ENCODE assay signal across 11 cellular contexts in genomic region chr9:117232991-117233390, GRCh38.
DNase-seq lines count a peak whose midpoint lies in the region; ATAC-seq and TF ChIP-seq lines count a peak whose summit lies in the region.
"Had no signal": no experiment of that assay in that cellular context is flagged by ENCODE, and none has a peak within 500 bp of the region (broad histone marks: within the 10 kb centered on the region; RNA-seq: fewer than 3 reads in every experiment).

No MANE protein-coding gene starts in this region.

- POLR2A ChIA-PET in naive thymus-derived CD4-positive, alpha-beta T cell (lab: Charles Lee): no interaction called here

- H3K9me3 ChIP-seq in WERI-Rb-1 (ENCODE audit: severe bottlenecking) (no peaks in the 10 kb centered on the region), ascending aorta (no peaks in the 10 kb centered on the region)
- H3K9me3 ChIP-seq in naive thymus-derived CD4-positive, alpha-beta T cell (ENCODE audit: control insufficient read depth in 2 of 3, low read length in 3 of 3): no peaks in the 10 kb centered on the region

- peak overlapping the region; percentile 69 for H3K4me3 Mint-ChIP-seq in glutamatergic neuron (ENCODE audit: unreplicated experiment)
- no peak overlapping the region for H3K4me3 Mint-ChIP-seq in naive thymus-derived CD4-positive, alpha-beta T cell
- H3K4me3 Mint-ChIP-seq: CD14-positive monocyte, GM23338 had no signal

- DNase-seq in G401 (ENCODE audit: low spot score) (peak; percentile 95), NCI-H524 (lab: John Stamatoyannopoulos, UW) (peak; percentile 57 to 83), WERI-Rb-1 (peak; percentile 52), glutamatergic neuron (no peak), NOMO-1 treated with dmso at 0.1 percent for 144 hours (lab: John Stamatoyannopoulos, UW; ENCODE audit: unreplicated experiment) (no peak), ascending aorta (ENCODE audit: low spot score in 2 of 2) (no peak)
- DNase-seq in naive thymus-derived CD4-positive, alpha-beta T cell: no peak
- DNase-seq: H7 had no signal

- TF ChIP-seq CTCF in WERI-Rb-1 (IDR thresholded peaks at IDR 0.05; ENCODE audit: low read depth, low read length) (no peak), glutamatergic neuron (IDR thresholded peaks at IDR 0.05; ENCODE audit: partially characterized antibody, unreplicated experiment) (no peak), ascending aorta (IDR thresholded peaks at IDR 0.05) (no peak)

- H3K27ac Mint-ChIP-seq in glutamatergic neuron (ENCODE audit: unreplicated experiment): peak overlapping the region; percentile 97
- no peak overlapping the region for H3K27ac Mint-ChIP-seq in naive thymus-derived CD4-positive, alpha-beta T cell
- H3K27ac Mint-ChIP-seq: GM23338 had no signal

- H3K27me3 ChIP-seq in WERI-Rb-1 (ENCODE audit: insufficient read depth, low read depth, severe bottlenecking) (no peaks in the 10 kb centered on the region), ascending aorta (no peaks in the 10 kb centered on the region)
- H3K27me3 ChIP-seq in naive thymus-derived CD4-positive, alpha-beta T cell (ENCODE audit: control insufficient read depth in 2 of 2, insufficient read depth in 2 of 2, low read length in 2 of 2): no peaks in the 10 kb centered on the region

- H3K27me3 Mint-ChIP-seq in glutamatergic neuron (ENCODE audit: unreplicated experiment): peaks cover 14% of the 10 kb centered on the region
- peaks cover 0 to 5% (median 0%) of the 10 kb centered on the region in 5 donors for H3K27me3 Mint-ChIP-seq in naive thymus-derived CD4-positive, alpha-beta T cell

- H3K27ac ChIP-seq in WERI-Rb-1: peak overlapping the region; percentile 78
- H3K27ac ChIP-seq in naive thymus-derived CD4-positive, alpha-beta T cell (ENCODE audit: low read depth, low read length): no peak overlapping the region
- H3K27ac ChIP-seq in ascending aorta: no peak overlapping the region
- H3K27ac ChIP-seq: HL-60 had no signal

- intact Hi-C loops in naive thymus-derived CD4-positive, alpha-beta T cell (cut with micrococcal nuclease): no loop called here
- intact Hi-C loops in ascending aorta (cut with DNase I): no loop called here

- H3K36me3 ChIP-seq in WERI-Rb-1 (peaks cover 8% of the 10 kb centered on the region), ascending aorta (no peaks in the 10 kb centered on the region)
- no peaks in the 10 kb centered on the region for H3K36me3 ChIP-seq in naive thymus-derived CD4-positive, alpha-beta T cell (ENCODE audit: control insufficient read depth in 2 of 3, insufficient read depth in 3 of 3, low read length in 3 of 3)

- H3K4me1 ChIP-seq in naive thymus-derived CD4-positive, alpha-beta T cell (ENCODE audit: control insufficient read depth in 2 of 2, insufficient read depth in 2 of 2, low read length in 2 of 2): no peaks in the 10 kb centered on the region
- no peaks in the 10 kb centered on the region for H3K4me1 ChIP-seq in ascending aorta

- peaks cover 35% of the 10 kb centered on the region for H3K4me1 Mint-ChIP-seq in glutamatergic neuron (ENCODE audit: low read depth, unreplicated experiment)
- H3K4me1 Mint-ChIP-seq in naive thymus-derived CD4-positive, alpha-beta T cell: no peaks in the 10 kb centered on the region
- H3K4me1 Mint-ChIP-seq: CD14-positive monocyte, GM23338 had no signal

- no peak overlapping the region for H3K4me3 ChIP-seq in WERI-Rb-1 (ENCODE audit: low read depth, low read length)
- H3K4me3 ChIP-seq in naive thymus-derived CD4-positive, alpha-beta T cell (ENCODE audit: low read length): no peak overlapping the region
- no peak overlapping the region for H3K4me3 ChIP-seq in ascending aorta
- H3K4me3 ChIP-seq: GM23338 had no signal

- H3K36me3 Mint-ChIP-seq in glutamatergic neuron (ENCODE audit: unreplicated experiment): no peaks in the 10 kb centered on the region
- peaks cover 0 to 4% (median 0%) of the 10 kb centered on the region in 5 donors for H3K36me3 Mint-ChIP-seq in naive thymus-derived CD4-positive, alpha-beta T cell
- H3K36me3 Mint-ChIP-seq: CD14-positive monocyte had no signal

- ATAC-seq in naive thymus-derived CD4-positive, alpha-beta T cell: no peak
- ATAC-seq: GM23338 had no signal

- CTCF ChIA-PET in naive thymus-derived CD4-positive, alpha-beta T cell (lab: Charles Lee): no interaction called here

- H3K9me3 Mint-ChIP-seq in glutamatergic neuron (ENCODE audit: unreplicated experiment): peaks cover 10% of the 10 kb centered on the region
- peaks cover 0 to 10% (median 5%) of the 10 kb centered on the region in 11 donors for H3K9me3 Mint-ChIP-seq in naive thymus-derived CD4-positive, alpha-beta T cell
- H3K9me3 Mint-ChIP-seq: GM23338 had no signal

- in situ Hi-C loops in G401 (cut with HindIII; ENCODE audit: low sequenced_read_pairs): no loop called here

Comparison
In these comparisons a context has a peak if more than half of its experiments do, and no peak if none do; other contexts are left out.
1. DNase-seq: peak in G401 (single experiment), NCI-H524 (2 of 2) and WERI-Rb-1 (single experiment); none in glutamatergic neuron (single experiment), NOMO-1 treated with dmso at 0.1 percent for 144 hours (single experiment), naive thymus-derived CD4-positive, alpha-beta T cell (0 of 9) and ascending aorta (0 of 2).